Comparison of ENCODE assay signal across 31 cellular contexts in genomic region chr1:20586939-20587638, GRCh38. TPM values are rescaled to one million over a fixed set of nuclear protein-coding genes. Genes with fewer than 3 reads are reported as not detected.
DNase-seq lines count a peak whose midpoint lies in the region; ATAC-seq, FAIRE-seq and TF ChIP-seq lines count a peak whose summit lies in the region.
"Had no signal": no experiment of that assay in that cellular context is flagged by ENCODE, and none has a peak within 500 bp of the region (broad histone marks: within the 10 kb centered on the region; RNA-seq: fewer than 3 reads in every experiment).

No MANE protein-coding gene starts in this region.

- H3K4me3 Mint-ChIP-seq in CD14-positive monocyte: no peak overlapping the region
- H3K4me3 Mint-ChIP-seq: activated naive CD4-positive, alpha-beta T cell treated with anti-CD3 and anti-CD28 coated beads, Interleukin-2, amount 50 U/mL, for 24 hours; activated T-cell treated with anti-CD3 and anti-CD28 coated beads, Interleukin-2, amount 50 U/mL, for 72 hours; neural progenitor cell; stimulated activated naive B cell treated with anti-CD40 and anti-IgM and Interleukin-4, amounts not matched to agents 10 μg/mL and 1 μg/mL and 100 μg/mL, for 72 hours; T-cell had no signal

- DNase-seq in CD14-positive monocyte (ENCODE audit: low spot score) (no peak), Panc1 (ENCODE audit: low read depth, low spot score) (no peak), foreskin fibroblast (peak; percentile 26 to 33), neuronal stem cell (ENCODE audit: low spot score) (no peak), GM10266 (ENCODE audit: extremely low spot score) (no peak), RCC 7860 (ENCODE audit: low spot score) (no peak), NCI-H2227 treated with DMSO at 0.1 percent for 48 hours (lab: John Stamatoyannopoulos, UW) (no peak)
- no peak for DNase-seq in activated naive CD4-positive, alpha-beta T cell (lab: John Stamatoyannopoulos, UW)
- DNase-seq: activated CD4-positive, alpha-beta T cell treated with anti-CD3 and anti-CD28 coated beads for 1 hour; activated CD8-positive, alpha-beta memory T cell treated with anti-CD3 and anti-CD28 coated beads for 24 hours; activated T-cell treated with anti-CD3 and anti-CD28 coated beads, Interleukin-2, amount 50 U/mL, for 72 hours; anterior cingulate cortex; BE2C; Calu3; central memory CD4-positive, alpha-beta T cell; dorsolateral prefrontal cortex; islet precursor cell; lower lobe of right lung; NCI-H1092; NCI-H2029 treated with DMSO at 0.1 percent for 48 hours; stimulated activated CD4-positive, alpha-beta T cell treated with anti-CD3 and anti-CD28 coated beads, Interleukin-2, amount 100 ng/mL, for 48 hours; stimulated activated naive B cell treated with anti-CD40 and anti-IgM and Interleukin-4, amounts not matched to agents 10 μg/mL and 1 μg/mL and 100 μg/mL, for 72 hours; T-cell had no signal

- CTCF ChIA-PET in Panc1 (lab: Charles Lee): no interaction called here

- H2BK5ac ChIP-seq in neuronal stem cell (ENCODE audit: low read length): no peak overlapping the region

- WGBS in neuronal stem cell (ENCODE audit: extremely low coverage in 2 of 2, insufficient read length in 2 of 2, insufficient replicate concordance in 1 of 2), 2 donors: no CpG with 5 or more reads among the region's 10 CpGs

- H2BK15ac ChIP-seq in neuronal stem cell (ENCODE audit: low read length): no peak overlapping the region

- no TSS peak for BruUV-seq in Panc1 (replicated peaks; lab: Mats Ljungman, UMichigan)

- H3K9me3 ChIP-seq in Panc1 (ENCODE audit: control insufficient read depth, insufficient read depth, low read depth, low read length) (no peaks in the 10 kb centered on the region), neuronal stem cell (replicated peaks in 1 of 2; ENCODE audit: control insufficient read depth in 2 of 2, insufficient read depth in 1 of 2, low read depth in 1 of 2, low read length in 2 of 2) (no peaks in the 10 kb centered on the region)
- H3K9me3 ChIP-seq: BE2C, gastrocnemius medialis, lower lobe of right lung, psoas muscle, thoracic aorta had no signal

- H3K79me1 ChIP-seq in neuronal stem cell (ENCODE audit: low read depth, low read length): no peaks in the 10 kb centered on the region

- intact Hi-C loops in CD14-positive monocyte (cut with micrococcal nuclease) (loop anchor here in 1 of 2 donors (1.0 kb wide), 1 partner anchor 17 kb away; no protein-coding TSS in a partner anchor), Panc1 (cut with micrococcal nuclease; ENCODE audit: unreplicated experiment) (no loop called here)

- peaks cover 53% of the 10 kb centered on the region for H3K4me1 Mint-ChIP-seq in CD14-positive monocyte

- H3K4ac ChIP-seq in neuronal stem cell (ENCODE audit: low read length): no peak overlapping the region

- no peak overlapping the region for H2AFZ ChIP-seq in neuronal stem cell (ENCODE audit: low read length)
- H2AFZ ChIP-seq: neural progenitor cell had no signal

- H4K91ac ChIP-seq in neuronal stem cell (ENCODE audit: low read depth, low read length, poor library complexity): no peak overlapping the region

- peak overlapping the region; percentile 47 for H3K14ac ChIP-seq in neuronal stem cell (ENCODE audit: low read length)

- in situ Hi-C loops in Panc1 (cut with HindIII; ENCODE audit: low pct_unique_long_range_greater_than_20kb, low sequenced_read_pairs): no loop called here

- no peaks in the 10 kb centered on the region for H3K36me3 ChIP-seq in Panc1 (ENCODE audit: control insufficient read depth, insufficient read depth, low read length)
- H3K36me3 ChIP-seq in neuronal stem cell (replicated peaks in 1 of 2; ENCODE audit: control insufficient read depth in 2 of 2, insufficient read depth in 2 of 2, low read length in 2 of 2): no peaks in the 10 kb centered on the region
- H3K36me3 ChIP-seq: BE2C, gastrocnemius medialis, lower lobe of right lung, neural progenitor cell, thoracic aorta had no signal

- FAIRE-seq in RCC 7860 (lab: Jason Lieb, UNC): no peak
- FAIRE-seq: small intestine, TTC549 had no signal

- H4K8ac ChIP-seq in neuronal stem cell (ENCODE audit: low read depth, low read length): no peak overlapping the region

- no peak overlapping the region for H3K27ac ChIP-seq in Panc1 (ENCODE audit: low read length)
- no peak overlapping the region for H3K27ac ChIP-seq in neuronal stem cell (replicated peaks; ENCODE audit: low read length)
- H3K27ac ChIP-seq: dorsolateral prefrontal cortex, KMS-11, lower lobe of right lung, neural progenitor cell, psoas muscle, thoracic aorta had no signal

- H3K27ac Mint-ChIP-seq in CD14-positive monocyte: peak overlapping the region; percentile 86 to 99 (median 95)
- H3K27ac Mint-ChIP-seq: activated naive CD4-positive, alpha-beta T cell treated with anti-CD3 and anti-CD28 coated beads, Interleukin-2, amount 50 U/mL, for 24 hours; activated T-cell treated with anti-CD3 and anti-CD28 coated beads, Interleukin-2, amount 50 U/mL, for 72 hours; neural progenitor cell; stimulated activated naive B cell treated with anti-CD40 and anti-IgM and Interleukin-4, amounts not matched to agents 10 μg/mL and 1 μg/mL and 100 μg/mL, for 72 hours; T-cell had no signal

- peaks cover 0 to 3% (median 0%) of the 10 kb centered on the region in 7 donors for H3K9me3 Mint-ChIP-seq in CD14-positive monocyte
- H3K9me3 Mint-ChIP-seq: activated naive CD4-positive, alpha-beta T cell treated with anti-CD3 and anti-CD28 coated beads, Interleukin-2, amount 50 U/mL, for 24 hours; activated T-cell treated with anti-CD3 and anti-CD28 coated beads, Interleukin-2, amount 50 U/mL, for 72 hours; neural progenitor cell; stimulated activated naive B cell treated with anti-CD40 and anti-IgM and Interleukin-4, amounts not matched to agents 10 μg/mL and 1 μg/mL and 100 μg/mL, for 72 hours; T-cell had no signal

- H3K27me3 ChIP-seq in Panc1 (ENCODE audit: control insufficient read depth, insufficient read depth, low read length): no peaks in the 10 kb centered on the region
- H3K27me3 ChIP-seq in neuronal stem cell (ENCODE audit: control insufficient read depth in 3 of 3, insufficient read depth in 3 of 3, low read depth in 1 of 3, low read length in 3 of 3): peaks cover 0 to 30% (median 0%) of the 10 kb centered on the region in 3 experiments
- H3K27me3 ChIP-seq: BE2C, neural progenitor cell had no signal

- peaks cover 0 to 5% (median 1%) of the 10 kb centered on the region in 3 donors for H3K27me3 Mint-ChIP-seq in CD14-positive monocyte (ENCODE audit: low read depth in 3 of 3)

- H3K36me3 Mint-ChIP-seq in CD14-positive monocyte: peaks cover 6 to 11% of the 10 kb centered on the region in 2 donors
- H3K36me3 Mint-ChIP-seq: activated naive CD4-positive, alpha-beta T cell treated with anti-CD3 and anti-CD28 coated beads, Interleukin-2, amount 50 U/mL, for 24 hours; neural progenitor cell; stimulated activated naive B cell treated with anti-CD40 and anti-IgM and Interleukin-4, amounts not matched to agents 10 μg/mL and 1 μg/mL and 100 μg/mL, for 72 hours; T-cell had no signal

- H2AK5ac ChIP-seq in neuronal stem cell (ENCODE audit: low read depth, low read length): peak overlapping the region; percentile 77

- H2BK12ac ChIP-seq in neuronal stem cell (ENCODE audit: low read length): no peak overlapping the region

- peak; percentile 24; the same call in 1 of the 2 replicates for ATAC-seq in Panc1
- ATAC-seq: activated T-cell treated with anti-CD3 and anti-CD28 coated beads, Interleukin-2, amount 50 U/mL, for 72 hours; lower lobe of right lung; stimulated activated naive B cell treated with anti-CD40 and anti-IgM and Interleukin-4, amounts not matched to agents 10 μg/mL and 1 μg/mL and 100 μg/mL, for 72 hours; T-cell had no signal

- H3K4me3 ChIP-seq in Panc1 (ENCODE audit: low read depth in 2 of 2, low read length in 2 of 2): no peak overlapping the region
- no peak overlapping the region for H3K4me3 ChIP-seq in foreskin fibroblast (ENCODE audit: low read depth in 1 of 2, low read length in 2 of 2)
- no peak overlapping the region for H3K4me3 ChIP-seq in neuronal stem cell (ENCODE audit: low read length in 2 of 2)
- H3K4me3 ChIP-seq: dorsolateral prefrontal cortex, gastrocnemius medialis, lower lobe of right lung, neural progenitor cell, psoas muscle, thoracic aorta had no signal

- peak overlapping the region; percentile 90 for H3K23ac ChIP-seq in neuronal stem cell (ENCODE audit: low read depth, low read length, poor library complexity)

- no peak overlapping the region for H2BK120ac ChIP-seq in neuronal stem cell (ENCODE audit: low read depth, low read length)

- POLR2A ChIA-PET in Panc1 (lab: Charles Lee): interaction anchor here (0.6 kb wide), 1 partner anchor 39 kb away, joined by 3 read pairs; no protein-coding TSS in a partner anchor

- H3K18ac ChIP-seq in neuronal stem cell (ENCODE audit: low read length): peak overlapping the region; percentile 8

- H3K9ac ChIP-seq in neuronal stem cell (ENCODE audit: low read depth, low read length, poor library complexity): no peak overlapping the region
- H3K9ac ChIP-seq: KMS-11, neural progenitor cell had no signal

- no peak overlapping the region for H3K4me2 ChIP-seq in neuronal stem cell (ENCODE audit: insufficient read depth, low read length, poor library complexity, severe bottlenecking)
- H3K4me2 ChIP-seq: KMS-11, neural progenitor cell had no signal

- TF ChIP-seq CTCF in CD14-positive monocyte (IDR thresholded peaks at IDR 0.05) (no peak), Panc1 (IDR thresholded peaks at IDR 0.05) (no peak), foreskin fibroblast (IDR thresholded peaks at IDR 0.05; ENCODE audit: low read depth, low read length) (no peak), GM10266 (IDR thresholded peaks at IDR 0.05; ENCODE audit: control insufficient read depth, insufficient read depth, low read depth, missing control alignments) (no peak)

- H3K4me1 ChIP-seq in Panc1 (ENCODE audit: control insufficient read depth, insufficient read depth, low read length) (peaks cover 3% of the 10 kb centered on the region; the same call in 1 of the 2 replicates), neuronal stem cell (ENCODE audit: control insufficient read depth in 2 of 2, insufficient read depth in 1 of 2, low read depth in 1 of 2, low read length in 2 of 2) (peaks cover 0 to 10% of the 10 kb centered on the region in 2 donors)
- H3K4me1 ChIP-seq: BE2C, psoas muscle had no signal

RNA-seq across cellular contexts. Expression of gene CDA, which starts 1.8 kb away (rescaled TPM):
- polyA plus RNA-seq in CD14-positive monocyte: 100 to 1,000 TPM; 217 to 348 TPM
- total RNA-seq in Panc1 (2021; ENCODE audit: unreplicated experiment): 0.62 TPM
- not detected for polyA plus RNA-seq in Panc1 (2012; ENCODE audit: insufficient read length)
- polyA plus RNA-seq in neuronal stem cell (2013, experiment 1 of 2): 0.29 TPM
- polyA plus RNA-seq in neuronal stem cell (2013, experiment 2 of 2): 0.36 TPM
- total RNA-seq: activated T-cell treated with anti-CD3 and anti-CD28 coated beads, Interleukin-2, amount 50 U/mL, for 72 hours had no signal

RNA-seq across cellular contexts. Expression of gene FAM43B, which starts 34.7 kb away (rescaled TPM):
- not detected for polyA plus RNA-seq in CD14-positive monocyte
- 3.0 TPM for total RNA-seq in Panc1 (2021; ENCODE audit: unreplicated experiment)
- 5.1 TPM for polyA plus RNA-seq in Panc1 (2012; ENCODE audit: insufficient read length)
- polyA plus RNA-seq in neuronal stem cell (2013, experiment 1 of 2): 1.6 TPM
- 1.5 TPM for polyA plus RNA-seq in neuronal stem cell (2013, experiment 2 of 2)
- total RNA-seq: activated T-cell treated with anti-CD3 and anti-CD28 coated beads, Interleukin-2, amount 50 U/mL, for 72 hours; Calu3; T-cell had no signal

RNA-seq across cellular contexts. Expression of gene PINK1, which starts 46.2 kb away (rescaled TPM):
- polyA plus RNA-seq in CD14-positive monocyte: 10 to 100 TPM; 24.0 to 32.7 TPM
- total RNA-seq in Panc1 (2021; ENCODE audit: unreplicated experiment): 32.1 TPM
- 48.0 TPM for polyA plus RNA-seq in Panc1 (2012; ENCODE audit: insufficient read length)
- polyA plus RNA-seq in neuronal stem cell (2013, experiment 1 of 2): 22.0 TPM
- polyA plus RNA-seq in neuronal stem cell (2013, experiment 2 of 2): 19.8 TPM

Comparison
In these comparisons a context has a peak if more than half of its experiments do, and no peak if none do; other contexts are left out.
1. DNase-seq: peak in foreskin fibroblast (2 of 2); none in CD14-positive monocyte (single experiment), Panc1 (single experiment), neuronal stem cell (single experiment), GM10266 (single experiment), RCC 7860 (single experiment), NCI-H2227 treated with DMSO at 0.1 percent for 48 hours (single experiment) and activated naive CD4-positive, alpha-beta T cell (0 of 4).